In genomic region chr2:213148572-213149331, GRCh38 we compare ENCODE assay signal across 9 cellular contexts. TPM values are rescaled to one million over a fixed set of nuclear protein-coding genes. Genes with fewer than 3 reads are reported as not detected.
DNase-seq lines count a peak whose midpoint lies in the region; ATAC-seq and TF ChIP-seq lines count a peak whose summit lies in the region.
"Had no signal": no experiment of that assay in that cellular context is flagged by ENCODE, and none has a peak within 500 bp of the region (broad histone marks: within the 10 kb centered on the region; RNA-seq: fewer than 3 reads in every experiment).

No MANE protein-coding gene starts in this region.

- H3K9ac ChIP-seq in neuronal stem cell (ENCODE audit: low read depth, low read length, poor library complexity), result no peak overlapping the region

- H3K4me3 ChIP-seq in choroid plexus epithelial cell (ENCODE audit: low read depth, low read length) (peak overlapping the region; percentile 68), neuronal stem cell (ENCODE audit: low read length in 2 of 2) (peak overlapping the region in 1 of 2 donors; percentile 76)

- H3K4me3 Mint-ChIP-seq in IgD-negative memory B cell, result peak overlapping the region; percentile 8 to 97 (median 66)

- H3K4me1 Mint-ChIP-seq in IgD-negative memory B cell, result peaks cover 25 to 26% (median 26%) of the 10 kb centered on the region in 3 donors

- no peaks in the 10 kb centered on the region for H3K79me1 ChIP-seq in neuronal stem cell (ENCODE audit: low read depth, low read length)

- H3K9me3 Mint-ChIP-seq in IgD-negative memory B cell, result no peaks in the 10 kb centered on the region

- no peak overlapping the region for H2BK12ac ChIP-seq in neuronal stem cell (ENCODE audit: low read length)

- no peaks in the 10 kb centered on the region for H3K36me3 Mint-ChIP-seq in IgD-negative memory B cell

- H2BK15ac ChIP-seq in neuronal stem cell (ENCODE audit: low read length), result no peak overlapping the region

- H3K27me3 ChIP-seq in neuronal stem cell (ENCODE audit: control insufficient read depth in 3 of 3, insufficient read depth in 3 of 3, low read depth in 1 of 3, low read length in 3 of 3), result no peaks in the 10 kb centered on the region

- no peak overlapping the region for H3K23ac ChIP-seq in neuronal stem cell (ENCODE audit: low read depth, low read length, poor library complexity)

- H3K9me3 ChIP-seq in neuronal stem cell (replicated peaks in 1 of 2; ENCODE audit: control insufficient read depth in 2 of 2, insufficient read depth in 1 of 2, low read depth in 1 of 2, low read length in 2 of 2), result no peaks in the 10 kb centered on the region

- H2AK5ac ChIP-seq in neuronal stem cell (ENCODE audit: low read depth, low read length), result no peak overlapping the region

- peak; percentile 29 for DNase-seq in GF-D8 (lab: John Stamatoyannopoulos, UW)
- DNase-seq in choroid plexus epithelial cell (ENCODE audit: low read depth), result no peak
- DNase-seq in neuronal stem cell (ENCODE audit: low spot score), result no peak
- no peak for DNase-seq in posterior vena cava (ENCODE audit: low spot score)
- DNase-seq in NCI-H82 treated with DMSO at 0.1 percent for 48 hours (lab: John Stamatoyannopoulos, UW; ENCODE audit: unreplicated experiment), result no peak
- DNase-seq in GM20000 (ENCODE audit: low spot score), result no peak
- DNase-seq: glutamatergic neuron had no signal

- H2BK5ac ChIP-seq in neuronal stem cell (ENCODE audit: low read length), result no peak overlapping the region

- TF ChIP-seq CTCF in choroid plexus epithelial cell (conservative IDR thresholded peaks at IDR 0.05; ENCODE audit: low read depth, low read length), result no peak
- no peak for TF ChIP-seq CTCF in GM20000 (IDR thresholded peaks at IDR 0.05; ENCODE audit: extremely low read depth, missing control alignments)

- H4K8ac ChIP-seq in neuronal stem cell (ENCODE audit: low read depth, low read length), result no peak overlapping the region

- no peak overlapping the region for H4K91ac ChIP-seq in neuronal stem cell (ENCODE audit: low read depth, low read length, poor library complexity)

- H3K27ac Mint-ChIP-seq in IgD-negative memory B cell, result no peak overlapping the region

- no peak overlapping the region for H2AFZ ChIP-seq in neuronal stem cell (ENCODE audit: low read length)

- no peak overlapping the region for H3K18ac ChIP-seq in neuronal stem cell (ENCODE audit: low read length)

- no peak overlapping the region for H3K4ac ChIP-seq in neuronal stem cell (ENCODE audit: low read length)

- no peak for ATAC-seq in HG03139 (IDR thresholded peaks at IDR 0.05; ENCODE audit: unreplicated experiment)

- peaks cover 2 to 4% of the 10 kb centered on the region in 2 donors for H3K4me1 ChIP-seq in neuronal stem cell (ENCODE audit: control insufficient read depth in 2 of 2, insufficient read depth in 1 of 2, low read depth in 1 of 2, low read length in 2 of 2)

- intact Hi-C loops in posterior vena cava (cut with DNase I), result no loop called here

- H3K27me3 Mint-ChIP-seq in IgD-negative memory B cell, result peaks cover 9% of the 10 kb centered on the region

- H3K14ac ChIP-seq in neuronal stem cell (ENCODE audit: low read length), result no peak overlapping the region

- H2BK120ac ChIP-seq in neuronal stem cell (ENCODE audit: low read depth, low read length), result no peak overlapping the region

- peak overlapping the region; percentile 28 for H3K4me2 ChIP-seq in neuronal stem cell (ENCODE audit: insufficient read depth, low read length, poor library complexity, severe bottlenecking)

- WGBS in neuronal stem cell (ENCODE audit: extremely low coverage in 2 of 2, insufficient read length in 2 of 2, insufficient replicate concordance in 1 of 2), 2 donors, result no CpG with 5 or more reads among the region's 2 CpGs

- H3K36me3 ChIP-seq in neuronal stem cell (replicated peaks in 1 of 2; ENCODE audit: control insufficient read depth in 2 of 2, insufficient read depth in 2 of 2, low read length in 2 of 2), result peaks cover 0 to 30% of the 10 kb centered on the region in 2 donors

- no peak overlapping the region for H3K27ac ChIP-seq in neuronal stem cell (replicated peaks; ENCODE audit: low read length)

RNA-seq across cellular contexts. Expression of gene IKZF2, which starts 2.7 kb away (rescaled TPM):
- 0.09 TPM for polyA plus RNA-seq in IgD-negative memory B cell
- polyA plus RNA-seq in neuronal stem cell (2013, experiment 1 of 2), result 9.7 TPM
- 10.6 TPM for polyA plus RNA-seq in neuronal stem cell (2013, experiment 2 of 2)
- total RNA-seq in posterior vena cava, result 1 to 10 TPM; 7.3 to 8.8 TPM
